Comparison of ENCODE assay signal across 16 cellular contexts in the genomic region with DNA sequence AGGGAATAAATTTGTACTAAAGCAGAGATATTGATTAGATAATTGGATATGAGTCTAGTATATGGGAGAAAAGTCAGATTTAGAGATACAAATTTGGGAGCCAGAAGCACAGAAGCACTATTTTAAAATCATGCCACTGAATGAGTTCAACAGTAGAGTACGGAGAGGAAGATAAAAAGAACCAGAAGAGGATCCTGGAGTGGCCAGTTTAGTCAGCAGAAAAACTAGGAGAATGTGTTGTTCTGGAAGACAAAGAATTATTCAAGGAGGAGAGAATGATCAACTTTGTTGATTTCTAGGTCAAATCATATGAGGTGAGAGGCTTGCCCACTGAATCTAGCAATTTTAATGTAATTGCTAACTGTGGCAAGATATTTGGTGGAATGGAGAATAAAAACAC.
A peak's percentile ranks its signal among the peaks of the same experiment; 100 is the strongest.
DNase-seq lines count a peak whose midpoint lies in the region; ATAC-seq and TF ChIP-seq lines count a peak whose summit lies in the region.
"Had no signal": no experiment of that assay in that cellular context is flagged by ENCODE, and none has a peak within 500 bp of the region (broad histone marks: within the 10 kb centered on the region; RNA-seq: fewer than 3 reads in every experiment).

No MANE protein-coding gene starts in this region.

- no peak for DNase-seq in smooth muscle cell (lab: John Stamatoyannopoulos, UW; ENCODE audit: unreplicated experiment)
- DNase-seq in NCI-H2107 treated with DMSO at 0.1 percent for 48 hours (lab: John Stamatoyannopoulos, UW; ENCODE audit: unreplicated experiment), result no peak
- no peak for DNase-seq in tibial artery
- DNase-seq in activated T-cell treated with anti-CD3 and anti-CD28 coated beads for 4 hours, result no peak
- DNase-seq: Caco-2, DMS153, NCI-H1436, NCI-H2029, NCI-H2171 treated with DMSO at 0.1 percent for 48 hours, NCI-H446 treated with DMSO at 0.1 percent for 48 hours had no signal

- WGBS in smooth muscle cell (ENCODE audit: low lambda C conversion rate), result 64% methylated on average over 1 of the region's 1 CpG

- H3K9ac ChIP-seq in HUES48 (ENCODE audit: low read depth, low read length) (no peak overlapping the region), smooth muscle cell (ENCODE audit: low read depth) (no peak overlapping the region)

- peaks cover 34% of the 10 kb centered on the region for H3K4me1 Mint-ChIP-seq in activated T-helper 17 cell treated with anti-CD3 and anti-CD28 coated beads, Interleukin-2, amount 50 U/mL, for 72 hours

- H3K27ac ChIP-seq in HUES48 (ENCODE audit: low read depth, low read length), result peak overlapping the region; percentile 23
- peak overlapping the region; percentile 14 for H3K27ac ChIP-seq in layer of hippocampus (ENCODE audit: low read depth, low read length)
- H3K27ac ChIP-seq in smooth muscle cell (ENCODE audit: low read depth), result peak overlapping the region; percentile 1
- H3K27ac ChIP-seq in tibial artery, result no peak overlapping the region
- H3K27ac ChIP-seq: HL-60, RWPE1 had no signal

- H3K4me1 ChIP-seq in HUES48 (ENCODE audit: control insufficient read depth, insufficient read depth, low read length) (peaks cover 16% of the 10 kb centered on the region), smooth muscle cell (ENCODE audit: low read depth) (no peaks in the 10 kb centered on the region), tibial artery (peaks cover 0 to 53% (median 9%) of the 10 kb centered on the region in 4 donors)

- no peaks in the 10 kb centered on the region for H3K27me3 Mint-ChIP-seq in activated T-helper 17 cell treated with anti-CD3 and anti-CD28 coated beads, Interleukin-2, amount 50 U/mL, for 72 hours

- peaks cover 99% of the 10 kb centered on the region for H4K20me1 ChIP-seq in smooth muscle cell (ENCODE audit: low read depth)

- no peak overlapping the region for H2AFZ ChIP-seq in smooth muscle cell (ENCODE audit: low read depth)

- H3K4me3 Mint-ChIP-seq in activated T-helper 17 cell treated with anti-CD3 and anti-CD28 coated beads, Interleukin-2, amount 50 U/mL, for 72 hours, result no peak overlapping the region

- H3K4me2 ChIP-seq in smooth muscle cell, result no peak overlapping the region

- H3K36me3 Mint-ChIP-seq in activated T-helper 17 cell treated with anti-CD3 and anti-CD28 coated beads, Interleukin-2, amount 50 U/mL, for 72 hours (ENCODE audit: low read depth), result no peaks in the 10 kb centered on the region

- TF ChIP-seq CTCF in smooth muscle cell (IDR thresholded peaks at IDR 0.05; ENCODE audit: borderline replicate concordance, insufficient read depth, poor library complexity, severe bottlenecking), result no peak
- TF ChIP-seq CTCF in tibial artery (IDR thresholded peaks at IDR 0.05), result no peak

- no peaks in the 10 kb centered on the region for H3K27me3 ChIP-seq in HUES48 (ENCODE audit: control insufficient read depth, insufficient read depth, low read length)
- H3K27me3 ChIP-seq in layer of hippocampus (ENCODE audit: control insufficient read depth, insufficient read depth, low read length), result no peaks in the 10 kb centered on the region
- H3K27me3 ChIP-seq in smooth muscle cell (ENCODE audit: low read depth), result no peaks in the 10 kb centered on the region
- H3K27me3 ChIP-seq in tibial artery, result no peaks in the 10 kb centered on the region

- no peaks in the 10 kb centered on the region for H3K9me3 ChIP-seq in HUES48 (ENCODE audit: control insufficient read depth, insufficient read depth, low read length)
- no peaks in the 10 kb centered on the region for H3K9me3 ChIP-seq in smooth muscle cell (replicated peaks; ENCODE audit: low read depth)
- no peaks in the 10 kb centered on the region for H3K9me3 ChIP-seq in tibial artery
- H3K9me3 ChIP-seq: Caco-2 had no signal

- H3K9me3 Mint-ChIP-seq in activated T-helper 17 cell treated with anti-CD3 and anti-CD28 coated beads, Interleukin-2, amount 50 U/mL, for 72 hours, result no peaks in the 10 kb centered on the region

- no peaks in the 10 kb centered on the region for H3F3A ChIP-seq in smooth muscle cell (ENCODE audit: low read depth)

- H3K79me2 ChIP-seq in smooth muscle cell (ENCODE audit: low read depth), result peaks cover 96% of the 10 kb centered on the region

- intact Hi-C loops in tibial artery (cut with DNase I; ENCODE audit: low total_unique reads), result no loop called here

- H3K27ac Mint-ChIP-seq in activated T-helper 17 cell treated with anti-CD3 and anti-CD28 coated beads, Interleukin-2, amount 50 U/mL, for 72 hours, result peak overlapping the region; percentile 12

- no peak overlapping the region for H3K4me3 ChIP-seq in HUES48 (ENCODE audit: low read depth, low read length)
- no peak overlapping the region for H3K4me3 ChIP-seq in smooth muscle cell
- H3K4me3 ChIP-seq in tibial artery, result no peak overlapping the region

- H3K36me3 ChIP-seq in HUES48 (ENCODE audit: control insufficient read depth, insufficient read depth, low read length), result no peaks in the 10 kb centered on the region
- H3K36me3 ChIP-seq in smooth muscle cell (ENCODE audit: low read depth), result no peaks in the 10 kb centered on the region
- H3K36me3 ChIP-seq in tibial artery, result no peaks in the 10 kb centered on the region

- ATAC-seq in activated T-helper 17 cell treated with anti-CD3 and anti-CD28 coated beads, Interleukin-2, amount 50 U/mL, for 72 hours (replicated peaks), result no peak
- ATAC-seq: HCT116 had no signal

Comparison
In these comparisons a context has a peak if more than half of its experiments do, and no peak if none do; other contexts are left out.
1. H3K27ac ChIP-seq: peak in HUES48 (single experiment), layer of hippocampus (single experiment) and smooth muscle cell (single experiment); none in tibial artery (0 of 2).